ENCODE assay signal across 8 cellular contexts in the genomic region with DNA sequence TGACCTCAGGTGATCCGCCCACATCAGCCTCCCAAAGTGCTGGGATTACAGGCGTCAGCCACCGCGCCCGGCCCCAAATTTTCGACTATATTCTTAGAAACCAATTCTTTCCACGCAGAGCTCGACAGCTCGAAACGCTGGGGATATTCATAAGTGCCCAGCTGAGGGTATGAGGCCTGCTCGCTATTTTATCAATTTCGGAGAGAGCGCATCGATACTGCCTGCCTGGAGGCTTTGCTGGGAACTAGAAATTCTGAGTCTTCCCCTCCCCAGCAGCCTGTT. TPM values are rescaled to one million over a fixed set of nuclear protein-coding genes. Genes with fewer than 3 reads are reported as not detected.
A peak's percentile ranks its signal among the peaks of the same experiment; 100 is the strongest.
DNase-seq lines count a peak whose midpoint lies in the region; ATAC-seq and TF ChIP-seq lines count a peak whose summit lies in the region.

No MANE protein-coding gene starts in this region.

- H3K27ac Mint-ChIP-seq in Calu3 (ENCODE audit: unreplicated experiment) (peak overlapping the region; percentile 99), endodermal cell (peak overlapping the region; percentile 99)

- no peaks in the 10 kb centered on the region for H3K27me3 ChIP-seq in endodermal cell (ENCODE audit: control insufficient read depth, insufficient read depth, low read length, poor library complexity, severe bottlenecking)
- no peaks in the 10 kb centered on the region for H3K27me3 ChIP-seq in parathyroid adenoma (ENCODE audit: control insufficient read depth, insufficient read depth, low read length)

- peak overlapping the region; percentile 79 for H3K4me2 ChIP-seq in parathyroid adenoma (ENCODE audit: low read length)

- H3K36me3 Mint-ChIP-seq in Calu3 (ENCODE audit: insufficient read depth, unreplicated experiment) = peaks cover 68% of the 10 kb centered on the region
- H3K36me3 Mint-ChIP-seq in endodermal cell (ENCODE audit: low read depth) = peaks cover 30% of the 10 kb centered on the region

- H3K4me3 Mint-ChIP-seq in Calu3 (ENCODE audit: low read depth, unreplicated experiment) = peak overlapping the region; percentile 85
- H3K4me3 Mint-ChIP-seq in endodermal cell = peak overlapping the region; percentile 97

- peaks cover 44% of the 10 kb centered on the region for H3K79me2 ChIP-seq in parathyroid adenoma

- H3K9me3 Mint-ChIP-seq in Calu3 (ENCODE audit: low read depth, unreplicated experiment) = no peaks in the 10 kb centered on the region
- no peaks in the 10 kb centered on the region for H3K9me3 Mint-ChIP-seq in endodermal cell

- H3K27me3 Mint-ChIP-seq in Calu3 (ENCODE audit: unreplicated experiment) = no peaks in the 10 kb centered on the region
- H3K27me3 Mint-ChIP-seq in endodermal cell (ENCODE audit: insufficient read depth) = no peaks in the 10 kb centered on the region

- peaks cover 35% of the 10 kb centered on the region for H3K36me3 ChIP-seq in SK-N-MC (ENCODE audit: insufficient read depth, low read length)
- H3K36me3 ChIP-seq in endodermal cell (ENCODE audit: control insufficient read depth, insufficient read depth, low read length) = peaks cover 25% of the 10 kb centered on the region
- no peaks in the 10 kb centered on the region for H3K36me3 ChIP-seq in parathyroid adenoma (ENCODE audit: control insufficient read depth, insufficient read depth, low read length)

- no peaks in the 10 kb centered on the region for H3K4me1 ChIP-seq in endodermal cell (ENCODE audit: control insufficient read depth, insufficient read depth, low read length)
- H3K4me1 ChIP-seq in parathyroid adenoma = peaks cover 12% of the 10 kb centered on the region

- H3K4me1 Mint-ChIP-seq in Calu3 (ENCODE audit: low read depth, unreplicated experiment) = peaks cover 20% of the 10 kb centered on the region
- peaks cover 15% of the 10 kb centered on the region for H3K4me1 Mint-ChIP-seq in endodermal cell

- peak overlapping the region; percentile 100 for H3K9ac ChIP-seq in SK-N-MC (ENCODE audit: insufficient read length)
- peak overlapping the region; percentile 85 for H3K9ac ChIP-seq in endodermal cell (ENCODE audit: extremely low read depth, low read length, poor library complexity, severe bottlenecking)
- H3K9ac ChIP-seq in parathyroid adenoma = no peak overlapping the region

- H3K27ac ChIP-seq in SK-N-MC = peak overlapping the region; percentile 96
- peak overlapping the region; percentile 92 for H3K27ac ChIP-seq in endodermal cell (ENCODE audit: low read depth, low read length)
- H3K27ac ChIP-seq in parathyroid adenoma = peak overlapping the region; percentile 88

- peak overlapping the region; percentile 81 for H2AFZ ChIP-seq in parathyroid adenoma

- WGBS in endodermal cell (ENCODE audit: insufficient coverage in 1 of 2, insufficient read length in 1 of 2), 2 experiments = 0 to 1% methylated on average over 13 to 14 of the region's 14 CpGs

- DNase-seq in Calu3 = no peak
- no peak for DNase-seq in SK-N-MC (ENCODE audit: low read depth, low spot score)
- no peak for DNase-seq in endodermal cell
- no peak for DNase-seq in OCI-M2 (lab: John Stamatoyannopoulos, UW; ENCODE audit: unreplicated experiment)

- TF ChIP-seq CTCF in Calu3 (IDR thresholded peaks at IDR 0.05; ENCODE audit: unreplicated experiment) = no peak
- TF ChIP-seq CTCF in endodermal cell (conservative IDR thresholded peaks at IDR 0.05) = no peak
- TF ChIP-seq CTCF in parathyroid adenoma (IDR thresholded peaks at IDR 0.05) = no peak

- H3K9me3 ChIP-seq in SK-N-MC (ENCODE audit: low read depth, low read length) (no peaks in the 10 kb centered on the region), endodermal cell (ENCODE audit: control insufficient read depth, low read length) (no peaks in the 10 kb centered on the region), parathyroid adenoma (ENCODE audit: control insufficient read depth, low read length) (no peaks in the 10 kb centered on the region)

- H3K4me3 ChIP-seq in SK-N-MC = peak overlapping the region; percentile 100
- peak overlapping the region; percentile 96 for H3K4me3 ChIP-seq in endodermal cell (ENCODE audit: low read length)
- peak overlapping the region; percentile 90 for H3K4me3 ChIP-seq in parathyroid adenoma (ENCODE audit: low read depth, low read length)

- CTCF ChIA-PET in Calu3 (lab: Charles Lee) = no interaction called here

- ATAC-seq in GM19397 (IDR thresholded peaks at IDR 0.05; ENCODE audit: unreplicated experiment) (no peak), GM21528 (IDR thresholded peaks at IDR 0.05; ENCODE audit: low FRiP score, unreplicated experiment) (no peak), HG03280 (IDR thresholded peaks at IDR 0.05; ENCODE audit: unreplicated experiment) (no peak)

- BruUV-seq in Calu3 (replicated peaks; lab: Mats Ljungman, UMichigan) = TSS peak; percentile 72

- intact Hi-C loops in Calu3 (cut with micrococcal nuclease; ENCODE audit: unreplicated experiment) = no loop called here

RNA-seq across cellular contexts. Expression of gene PTRH2, which starts 0.4 kb away (rescaled TPM):
- 29.8 and 32.3 TPM in 2 replicates for total RNA-seq in Calu3 (2022)
- total RNA-seq in endodermal cell = 10 to 100 TPM; 21.6 to 23.6 TPM
- polyA plus RNA-seq in endodermal cell (2013, experiment 1 of 2) = 27.0 TPM
- polyA plus RNA-seq in endodermal cell (2013, experiment 2 of 2) = 21.5 TPM

RNA-seq across cellular contexts. Expression of gene VMP1, which starts 0.6 kb away (rescaled TPM):
- total RNA-seq in Calu3 (2022) (306 and 315 TPM in 2 replicates), endodermal cell (10 to 100 TPM; 67.9 to 69.9 TPM)
- 64.7 TPM for polyA plus RNA-seq in endodermal cell (2013, experiment 1 of 2)
- polyA plus RNA-seq in endodermal cell (2013, experiment 2 of 2) = 62.2 TPM
